31 cellular contexts compared by ENCODE assay signal in genomic region chr2:186980117-186980442, GRCh38.
"Had no signal": no experiment of that assay in that cellular context is flagged by ENCODE, and none has a peak within 500 bp of the region (broad histone marks: within the 10 kb centered on the region; RNA-seq: fewer than 3 reads in every experiment).

No MANE protein-coding gene starts in this region.

- H3K9ac ChIP-seq: neural progenitor cell had no signal

- H3K27me3 ChIP-seq: neural progenitor cell, neutrophil, pancreas, stomach, testis, thyroid gland, transverse colon, upper lobe of left lung, vagina had no signal

- H3K4me1 ChIP-seq: left ventricle myocardium inferior, neural progenitor cell, pancreas, prostate gland, stomach, testis, thyroid gland, transverse colon, upper lobe of left lung, vagina had no signal

- H3K27ac Mint-ChIP-seq: immature natural killer cell, mesothelial cell of epicardium, naive B cell, natural killer cell, nephron progenitor cell, neural progenitor cell had no signal

- H3K4me3 ChIP-seq: left ventricle myocardium inferior, lung, neural progenitor cell, pancreas, prostate gland, skin epidermis, stomach, testis, thyroid gland, transverse colon, upper lobe of left lung, vagina had no signal

- H3K9me3 Mint-ChIP-seq: nephron progenitor cell, neural progenitor cell had no signal

- H3K36me3 Mint-ChIP-seq: immature natural killer cell, mesothelial cell of epicardium, naive B cell, natural killer cell, neural progenitor cell had no signal

- H3K4me3 Mint-ChIP-seq: immature natural killer cell, mesothelial cell of epicardium, naive B cell, natural killer cell, nephron progenitor cell, neural progenitor cell had no signal

- H3K4me1 Mint-ChIP-seq: immature natural killer cell, mesothelial cell of epicardium, naive B cell, natural killer cell, nephron progenitor cell, neural progenitor cell had no signal

- H3K9me3 ChIP-seq: left ventricle myocardium inferior, neutrophil, pancreas, prostate gland, stomach, testis, thyroid gland, transverse colon, upper lobe of left lung, vagina had no signal

- H3K4me2 ChIP-seq: neural progenitor cell had no signal

- DNase-seq: hypothalamus; immature natural killer cell; kidney; left ventricle myocardium inferior; mesendoderm; naive B cell; natural killer cell; nephron progenitor cell; occipital lobe; pancreas; posterior cingulate gyrus; retina; right cardiac atrium; stimulated activated CD4-positive, alpha-beta T cell treated with anti-CD3 and anti-CD28 coated beads, Interleukin-12 subunit alpha, Interleukin-12 subunit beta, amount 100 ng/mL, for 4 hours; stimulated activated CD4-positive, alpha-beta T cell treated with anti-CD3 and anti-CD28 coated beads, Interleukin-15, amount 100 ng/mL, for 24 hours; stimulated activated CD4-positive, alpha-beta T cell treated with anti-CD3 and anti-CD28 coated beads, Interleukin-2, amount 100 ng/mL, for 24 hours; stimulated activated CD4-positive, alpha-beta T cell treated with anti-CD3 and anti-CD28 coated beads, Interleukin-4, amount 100 ng/mL, for 1 hour; stimulated activated naive CD4-positive, alpha-beta T cell; stomach; testis; thyroid gland; transverse colon; upper lobe of left lung had no signal

- H2AFZ ChIP-seq: neural progenitor cell had no signal

- H3K36me3 ChIP-seq: left ventricle myocardium inferior, neural progenitor cell, neutrophil, pancreas, prostate gland, stomach, thyroid gland, transverse colon, upper lobe of left lung, vagina had no signal

- H3K27me3 Mint-ChIP-seq: naive B cell had no signal

- ATAC-seq: natural killer cell, pancreas, right cardiac atrium, sciatic nerve had no signal

- H3K27ac ChIP-seq: left ventricle myocardium inferior, neural progenitor cell, neutrophil, pancreas, prostate gland, skin epidermis, stomach, testis, thyroid gland, transverse colon, upper lobe of left lung, vagina had no signal
